ENCODE assay signal across 10 cellular contexts in genomic region chr4:146273204-146273901, GRCh38. TPM values are rescaled to one million over a fixed set of nuclear protein-coding genes. Genes with fewer than 3 reads are reported as not detected.
DNase-seq lines count a peak whose midpoint lies in the region; ATAC-seq, FAIRE-seq and TF ChIP-seq lines count a peak whose summit lies in the region.
"Had no signal": no experiment of that assay in that cellular context is flagged by ENCODE, and none has a peak within 500 bp of the region (broad histone marks: within the 10 kb centered on the region; RNA-seq: fewer than 3 reads in every experiment).

No MANE protein-coding gene starts in this region.

- TF ChIP-seq EP300 in GM12878 (IDR thresholded peaks at IDR 0.05; ENCODE audit: borderline replicate concordance in 1 of 2, control insufficient read depth in 1 of 2, low read depth in 2 of 2, low read length in 2 of 2), result peak; percentile 76 to 79; a peak in 2 of 4 replicates

- H3K27me3 ChIP-seq in GM12878 (replicated peaks in 1 of 2; ENCODE audit: control insufficient read depth in 2 of 2, insufficient read depth in 2 of 2, low read length in 1 of 2) (no peaks in the 10 kb centered on the region), BE2C (no peaks in the 10 kb centered on the region), smooth muscle cell (ENCODE audit: low read depth) (no peaks in the 10 kb centered on the region)

- TSS peak; percentile 68 for BruUV-seq in GM12878 (replicated peaks; lab: Mats Ljungman, UMichigan)

- FAIRE-seq in GM12878 (lab: Jason Lieb, UNC), result peak; percentile 81

- no peaks in the 10 kb centered on the region for H3F3A ChIP-seq in smooth muscle cell (ENCODE audit: low read depth)

- ATAC-seq in GM18868 (IDR thresholded peaks at IDR 0.05; ENCODE audit: unreplicated experiment) (peak; percentile 79), GM21360 (IDR thresholded peaks at IDR 0.05; ENCODE audit: unreplicated experiment) (peak; percentile 77), HG03025 (IDR thresholded peaks at IDR 0.05; ENCODE audit: low FRiP score, unreplicated experiment) (peak; percentile 75), GM12878 (peak; percentile 78)

- RAD21 ChIA-PET in GM12878 (lab: Charles Lee; ENCODE audit: unreplicated experiment), result interaction anchor here (0.6 to 10.3 kb wide), 17 partner anchors 8 to 465 kb away, joined by 3 to 159 read pairs (median 5); no protein-coding TSS in a partner anchor

- H2AFZ ChIP-seq in GM12878 (ENCODE audit: control insufficient read depth, low read depth, low read length), result no peak overlapping the region
- no peak overlapping the region for H2AFZ ChIP-seq in smooth muscle cell (ENCODE audit: low read depth)

- intact Hi-C loops in GM12878 (cut with micrococcal nuclease; ENCODE audit: unreplicated experiment), result loop anchor here (1.0 to 10.0 kb wide), 8 partner anchors 31 to 1089 kb away; partner anchors contain the start of genes OTUD4 and SLC10A7

- H3K79me2 ChIP-seq in GM12878 (ENCODE audit: control insufficient read depth, insufficient read depth, low read length) (peaks cover 9% of the 10 kb centered on the region), smooth muscle cell (ENCODE audit: low read depth) (no peaks in the 10 kb centered on the region)

- CTCF ChIA-PET in GM12878 (lab: Yijun Ruan, JAX), result interaction anchor here (0.6 to 7.4 kb wide), 10 partner anchors 9 to 1176 kb away, joined by 3 to 173 read pairs (median 4); partner anchors contain the start of genes ABCE1 and ANAPC10

- H3K27ac ChIP-seq in GM12878 (ENCODE audit: control insufficient read depth, insufficient read depth) (peak overlapping the region; percentile 81), smooth muscle cell (ENCODE audit: low read depth) (no peak overlapping the region)

- DNase-seq in GM12878 (ENCODE audit: low read depth, low spot score), result peak; percentile 94
- no peak for DNase-seq in BE2C
- no peak for DNase-seq in stimulated activated CD4-positive, alpha-beta T cell treated with anti-CD3 and anti-CD28 coated beads, Interleukin-12 subunit alpha, Interleukin-12 subunit beta, amount 100 ng/mL, for 4 hours
- DNase-seq in smooth muscle cell (lab: John Stamatoyannopoulos, UW; ENCODE audit: unreplicated experiment), result no peak
- DNase-seq in NCI-H226, result no peak
- DNase-seq: mesenchymal stem cell, T-helper 9 cell had no signal

- H3K4me2 ChIP-seq in GM12878 (ENCODE audit: control insufficient read depth, insufficient read depth) (peak overlapping the region; percentile 75), smooth muscle cell (no peak overlapping the region)

- SMC1A ChIA-PET in GM12878 (lab: Charles Lee; ENCODE audit: uncharacterized antibody, unreplicated experiment), result interaction anchor here (0.6 to 7.9 kb wide), 22 partner anchors 8 to 636 kb away, joined by 3 to 121 read pairs (median 4); no protein-coding TSS in a partner anchor

- POLR2A ChIA-PET in GM12878 (lab: Charles Lee), result interaction anchor here (0.6 to 4.3 kb wide), 10 partner anchors 12 to 337 kb away, joined by 3 to 27 read pairs (median 4); partner anchors contain the start of gene SLC10A7

- TF ChIP-seq POLR2A in GM12878 (IDR thresholded peaks at IDR 0.05; ENCODE audit: low read depth, low read length), result peak; percentile 48; the same call in 1 of the 2 replicates

- H3K4me3 ChIP-seq in GM12878 (peak overlapping the region; percentile 6; the same call in 1 of the 2 replicates), BE2C (ENCODE audit: low read depth, low read length) (no peak overlapping the region), smooth muscle cell (no peak overlapping the region)

- H4K20me1 ChIP-seq in GM12878 (ENCODE audit: control insufficient read depth, insufficient read depth), result no peaks in the 10 kb centered on the region
- no peaks in the 10 kb centered on the region for H4K20me1 ChIP-seq in smooth muscle cell (ENCODE audit: low read depth)

- no peaks in the 10 kb centered on the region for H3K36me3 ChIP-seq in GM12878 (ENCODE audit: control insufficient read depth in 2 of 2, insufficient read depth in 2 of 2, low read length in 1 of 2)
- H3K36me3 ChIP-seq in BE2C, result no peaks in the 10 kb centered on the region
- H3K36me3 ChIP-seq in smooth muscle cell (ENCODE audit: low read depth), result no peaks in the 10 kb centered on the region

- WGBS in GM12878 (ENCODE audit: insufficient coverage, insufficient replicate concordance, low lambda C conversion rate, missing lambda C conversion rate), result 0% methylated on average over 5 of the region's 5 CpGs
- 92% methylated on average over 5 of the region's 5 CpGs for whole genome bisulfite sequencing in smooth muscle cell (ENCODE audit: low lambda C conversion rate)

- H3K9ac ChIP-seq in GM12878 (ENCODE audit: control insufficient read depth, insufficient read depth, low read length), result peak overlapping the region; percentile 15
- no peak overlapping the region for H3K9ac ChIP-seq in smooth muscle cell (ENCODE audit: low read depth)

- TF ChIP-seq CTCF in GM12878 (IDR thresholded peaks at IDR 0.05 in 2 of 3, conservative IDR thresholded peaks at IDR 0.05 in 1 of 3; ENCODE audit: control insufficient read depth in 2 of 3, extremely low read depth in 1 of 3, insufficient read depth in 1 of 3, low read depth in 3 of 3, low read length in 3 of 3) (no peak), BE2C (IDR thresholded peaks at IDR 0.05; ENCODE audit: low read depth, low read length) (no peak), smooth muscle cell (IDR thresholded peaks at IDR 0.05; ENCODE audit: borderline replicate concordance, insufficient read depth, poor library complexity, severe bottlenecking) (no peak)

- in situ Hi-C loops in GM12878 (cut with MboI), result no loop called here

- peak; percentile 5; the same call in 1 of the 2 replicates for TF ChIP-seq RAD21 in GM12878 (IDR thresholded peaks at IDR 0.05; ENCODE audit: insufficient read depth, low read depth, low read length)

- H3K9me3 ChIP-seq in GM12878 (replicated peaks; ENCODE audit: control insufficient read depth, insufficient read depth, low read length), result peaks cover 1% of the 10 kb centered on the region
- H3K9me3 ChIP-seq in BE2C, result no peaks in the 10 kb centered on the region
- no peaks in the 10 kb centered on the region for H3K9me3 ChIP-seq in smooth muscle cell (replicated peaks; ENCODE audit: low read depth)

- H3K4me1 ChIP-seq in GM12878 (ENCODE audit: control insufficient read depth, insufficient read depth, low read length), result peaks cover 66% of the 10 kb centered on the region
- H3K4me1 ChIP-seq in BE2C, result 0 out of 2 replicates have a peak, but pooled peaks cover 2% of the 10 kb centered on the region
- H3K4me1 ChIP-seq in smooth muscle cell (ENCODE audit: low read depth), result no peaks in the 10 kb centered on the region

TF ChIP-seq in GM12878, 131 proteins besides CTCF, POLR2A, EP300 and RAD21 (continues in another document):
- TF ChIP-seq ATF3 (IDR thresholded peaks at IDR 0.05; ENCODE audit: borderline replicate concordance, extremely low read depth, low read depth, low read length) (no peak), PKNOX1 (IDR thresholded peaks at IDR 0.05) (peak; percentile 87), SREBF1 (IDR thresholded peaks at IDR 0.05; ENCODE audit: low read length) (no peak), CHD2 (IDR thresholded peaks at IDR 0.05; ENCODE audit: borderline replicate concordance, low read depth, low read length) (peak; percentile 10; the same call in 1 of the 2 replicates), EZH2 (IDR thresholded peaks at IDR 0.05; ENCODE audit: borderline replicate concordance, control insufficient read depth, low read depth, low read length) (no peak), JUNB (IDR thresholded peaks at IDR 0.05) (peak; percentile 93)

RNA-seq across cellular contexts. Expression of gene REELD1, which starts 59.0 kb away (rescaled TPM):
- 0.90 and 0.91 TPM in 2 replicates for total RNA-seq in GM12878 (2013; cell fraction: nucleolus; rRNA removed)
- total RNA-seq in GM12878 (2014; rRNA removed) (0.49 and 0.62 TPM in 2 replicates), GM12878 (2014; rRNA removed; fragmentation: Illumina TruSeq; extraction: Trizol) (1.2 TPM in 2 replicates), GM12878 (2021) (0.35 and 0.62 TPM in 2 replicates), smooth muscle cell (0.31 TPM in 1 of 2 replicates, not detected in the other)
- 0.43 TPM for polyA plus RNA-seq in GM12878 (2011; ENCODE audit: low read depth)
- polyA plus RNA-seq in GM12878 (2011; rRNA removed) (0.20 and 0.77 TPM in 2 replicates), GM12878 (2014; fragmentation: Illumina TruSeq; extraction: Trizol) (0.41 and 1.0 TPM in 2 replicates), GM12878 (2014; fragmentation: Nextera tagmentation; extraction: Ambion mirVana) (under 1 TPM; 0.16 to 0.24 TPM), GM12878 (2014; rRNA removed) (1.4 and 3.9 TPM in 2 replicates), GM12878 (2016; fragmentation: Nextera tagmentation; extraction: Ambion mirVana) (under 1 TPM; 0.11 to 0.27 TPM), smooth muscle cell (not detected in 2 replicates)
- 0.10 and 0.20 TPM in 2 replicates for polyA plus RNA-seq in GM12878 (2011; cell fraction: cytosol; rRNA removed)
- polyA plus RNA-seq in GM12878 (2011; cell fraction: nucleus; rRNA removed), result 4.7 and 5.8 TPM in 2 replicates
- polyA plus RNA-seq in GM12878 (2012), result 0.47 and 0.51 TPM in 2 replicates
- 0.62 and 0.80 TPM in 2 replicates for polyA minus RNA-seq in GM12878 (2011; rRNA and poly(A)+ RNA removed)
- not detected in 2 replicates for polyA minus RNA-seq in GM12878 (2011; cell fraction: cytosol; rRNA and poly(A)+ RNA removed)
- 0.60 and 1.5 TPM in 2 replicates for polyA minus RNA-seq in GM12878 (2011; cell fraction: nucleus; rRNA and poly(A)+ RNA removed)
- 0.80 TPM for polyA plus RNA-seq in BE2C (2012; ENCODE audit: insufficient read depth, insufficient read length, low read depth)
